ENCODE assay signal across 8 cellular contexts in the genomic region with DNA sequence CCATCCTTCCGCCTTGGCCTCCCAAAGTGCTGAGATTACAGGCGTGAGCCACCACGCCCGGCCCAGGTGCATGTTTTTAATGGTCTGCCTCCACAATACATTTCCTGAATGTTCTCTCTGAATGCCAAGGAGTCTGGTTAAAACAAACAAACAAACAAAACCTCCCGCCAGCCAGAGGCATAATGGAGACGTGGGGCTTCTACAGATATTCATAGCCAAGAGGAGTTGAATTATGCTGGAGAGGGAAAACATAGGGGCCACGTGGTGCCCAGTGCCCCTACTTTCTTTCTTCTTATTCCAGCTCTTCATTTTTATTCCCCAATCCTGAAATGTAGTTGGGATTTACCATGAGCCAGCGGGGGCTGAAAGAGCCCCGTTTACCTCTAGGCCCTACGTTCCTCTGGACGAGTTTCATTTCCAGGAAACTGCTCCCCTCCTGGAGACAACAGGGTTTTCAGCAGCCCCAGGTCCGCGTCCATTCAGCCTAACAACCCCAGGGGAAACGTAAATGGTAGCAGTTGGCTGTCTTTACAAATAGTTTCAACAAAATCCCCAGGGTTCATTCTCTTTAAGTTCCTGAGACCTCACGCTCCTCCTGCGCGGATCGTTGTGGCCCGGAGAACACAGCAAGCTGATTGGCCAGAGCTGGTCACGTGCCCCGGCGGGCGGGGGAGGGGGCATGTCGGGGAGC.
DNase-seq lines count a peak whose midpoint lies in the region; ATAC-seq and TF ChIP-seq lines count a peak whose summit lies in the region.

No MANE protein-coding gene starts in this region.

- H3K4me1 ChIP-seq in iPS-18a (ENCODE audit: control insufficient read depth, low read depth, low read length) = peaks cover 10% of the 10 kb centered on the region
- peaks cover 0 to 4% of the 10 kb centered on the region in 2 donors for H3K4me1 ChIP-seq in gastrocnemius medialis

- H3K27ac ChIP-seq in iPS-18a (ENCODE audit: low read length) (peak overlapping the region; percentile 15), gastrocnemius medialis (peak overlapping the region; percentile 3 to 77 (median 62))

- no peaks in the 10 kb centered on the region; the same call in 1 of the 2 replicates for H3K27me3 ChIP-seq in H7 (ENCODE audit: control insufficient read depth, insufficient read depth, low read length)
- peaks cover 12% of the 10 kb centered on the region for H3K27me3 ChIP-seq in iPS-18a (ENCODE audit: control insufficient read depth, insufficient read depth, low read length)
- H3K27me3 ChIP-seq in gastrocnemius medialis = peaks cover 0 to 4% (median 0%) of the 10 kb centered on the region in 3 donors

- ATAC-seq in gastrocnemius medialis = peak; percentile 82 to 95

- TF ChIP-seq POLR2A in gastrocnemius medialis (IDR thresholded peaks at IDR 0.05) = no peak

- intact Hi-C loops in gastrocnemius medialis (cut with DNase I; ENCODE audit: low total_unique reads) = loop anchor here (5.0 kb wide), 1 partner anchor 85 kb away; no protein-coding TSS in a partner anchor

- in situ Hi-C loops in gastrocnemius medialis (cut with MboI; ENCODE audit: low sequenced_read_pairs in 4 of 4) = no loop called here

- H3K36me3 ChIP-seq in H7 (replicated peaks; ENCODE audit: control insufficient read depth, insufficient read depth, low read length) (no peaks in the 10 kb centered on the region), iPS-18a (ENCODE audit: control insufficient read depth, low read depth, low read length) (no peaks in the 10 kb centered on the region), gastrocnemius medialis (no peaks in the 10 kb centered on the region)

- H3K9me3 ChIP-seq in iPS-18a (ENCODE audit: control insufficient read depth, low read depth, low read length) = no peaks in the 10 kb centered on the region
- no peaks in the 10 kb centered on the region for H3K9me3 ChIP-seq in gastrocnemius medialis

- peak; percentile 8 for DNase-seq in AG09319 (ENCODE audit: extremely low read depth, low read depth)
- DNase-seq in H7 = peak; percentile 91
- DNase-seq in astrocyte of the hippocampus (ENCODE audit: low read depth, low spot score) = peak; percentile 57
- DNase-seq in gastrocnemius medialis = peak; percentile 36 to 68
- no peak for DNase-seq in OCI-M1 (lab: John Stamatoyannopoulos, UW)
- no peak for DNase-seq in NCI-H82 (lab: John Stamatoyannopoulos, UW)
- no peak for DNase-seq in RPMI8226

- H3K4me3 ChIP-seq in H7 (ENCODE audit: insufficient read depth, low read depth, low read length) (peak overlapping the region; percentile 34), iPS-18a (ENCODE audit: low read length) (peak overlapping the region; percentile 50), gastrocnemius medialis (peak overlapping the region; percentile 52 to 66 (median 58))

- H3K9ac ChIP-seq in iPS-18a (ENCODE audit: low read length) = peak overlapping the region; percentile 35

- TF ChIP-seq CTCF in AG09319 (IDR thresholded peaks at IDR 0.05; ENCODE audit: low read depth, low read length) = peak; percentile 26
- TF ChIP-seq CTCF in gastrocnemius medialis (IDR thresholded peaks at IDR 0.05 in 4 of 5, conservative IDR thresholded peaks at IDR 0.05 in 1 of 5) = peak in 1 of 5 experiments; percentile 39

Comparison
In these comparisons a context has a peak if more than half of its experiments do, and no peak if none do; other contexts are left out.
1. DNase-seq: peak in AG09319 (single experiment), H7 (single experiment), astrocyte of the hippocampus (single experiment) and gastrocnemius medialis (2 of 2); none in OCI-M1 (single experiment), NCI-H82 (single experiment) and RPMI8226 (single experiment).
2. Peak in every context shown above with its lines, with median percentiles within 50 percentile points of each other: H3K4me3 ChIP-seq.